ENCODE assay signal across 8 cellular contexts in genomic region chr1:67735806-67736627, GRCh38. TPM values are rescaled to one million over a fixed set of nuclear protein-coding genes. Genes with fewer than 3 reads are reported as not detected.
DNase-seq lines count a peak whose midpoint lies in the region; ATAC-seq and FAIRE-seq lines count a peak whose summit lies in the region.

No MANE protein-coding gene starts in this region.

- no peaks in the 10 kb centered on the region for H3K27me3 ChIP-seq in neuron (ENCODE audit: insufficient read depth, low read length)

- H3K36me3 ChIP-seq in neuron (ENCODE audit: insufficient read depth, low read length) = no peaks in the 10 kb centered on the region

- H3K4me3 ChIP-seq in neuron (ENCODE audit: low read length) = peak overlapping the region; percentile 26

- no peak for FAIRE-seq in urothelium cell line (lab: Jason Lieb, UNC)

- peak; percentile 93 for DNase-seq in A172 (ENCODE audit: low spot score)
- DNase-seq in NCI-H2227 treated with DMSO at 0.1 percent for 48 hours (lab: John Stamatoyannopoulos, UW) = peak; percentile 30
- DNase-seq in activated T-cell treated with anti-CD3 and anti-CD28 coated beads for 48 hours (ENCODE audit: low read depth) = peak; percentile 36
- DNase-seq in fibroblast of gingiva (ENCODE audit: low read depth) = peak; percentile 81
- DNase-seq in urothelium cell line (ENCODE audit: low spot score) = peak; percentile 78

- H3K9me3 ChIP-seq in neuron (ENCODE audit: low read length) = no peaks in the 10 kb centered on the region

- H3K4me1 ChIP-seq in neuron (ENCODE audit: insufficient read depth, low read length) = peaks cover 10% of the 10 kb centered on the region

- ATAC-seq in GM18517 (IDR thresholded peaks at IDR 0.05; ENCODE audit: unreplicated experiment) = peak; percentile 97
- peak; percentile 91 for ATAC-seq in HG02938 (IDR thresholded peaks at IDR 0.05; ENCODE audit: unreplicated experiment)

- peak overlapping the region; percentile 50 for H2AFZ ChIP-seq in neuron (ENCODE audit: low read depth, low read length)

RNA-seq across cellular contexts. Expression of gene GADD45A, which starts 51.0 kb away (rescaled TPM):
- 88.8 and 121 TPM in 2 replicates for total RNA-seq in A172 (2014; rRNA removed; shearing (Covaris generic))

Comparison
In these comparisons a context has a peak if more than half of its experiments do, and no peak if none do; other contexts are left out.
1. Peak in every context shown above with its lines: DNase-seq, ATAC-seq and H3K4me3 ChIP-seq.
2. DNase-seq: peak in every context shown above with its lines; median percentile 93 in A172; 81 in fibroblast of gingiva; 78 in urothelium cell line; 36 in activated T-cell treated with anti-CD3 and anti-CD28 coated beads for 48 hours; 30 in NCI-H2227 treated with DMSO at 0.1 percent for 48 hours.